Comparison of ENCODE assay signal across 1 cellular context in the genomic region with DNA sequence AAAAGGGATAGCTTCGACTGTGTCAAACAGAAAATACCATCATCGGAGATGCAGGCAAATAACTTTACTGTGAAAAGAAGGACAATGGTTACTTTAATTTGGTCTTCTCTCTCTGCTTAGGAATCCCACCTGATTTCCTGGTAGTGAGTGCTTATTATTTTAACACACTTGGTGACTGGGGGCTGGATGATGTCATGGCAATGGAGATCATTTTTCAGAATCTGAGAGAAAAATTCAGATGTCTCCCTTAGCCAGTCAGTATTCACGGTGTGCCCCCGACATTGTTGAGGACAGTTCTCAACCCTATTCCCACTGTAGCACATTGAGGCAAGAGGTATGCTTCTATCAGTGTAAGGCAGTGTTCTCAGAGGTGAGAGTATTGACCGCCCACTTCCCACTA.
TF ChIP-seq lines count a peak whose summit lies in the region.

No MANE protein-coding gene starts in this region.

TF ChIP-seq in HEK293, 187 proteins besides CTCF, POLR2A, EP300 and RAD21:
- TF ChIP-seq, protein P1, sequence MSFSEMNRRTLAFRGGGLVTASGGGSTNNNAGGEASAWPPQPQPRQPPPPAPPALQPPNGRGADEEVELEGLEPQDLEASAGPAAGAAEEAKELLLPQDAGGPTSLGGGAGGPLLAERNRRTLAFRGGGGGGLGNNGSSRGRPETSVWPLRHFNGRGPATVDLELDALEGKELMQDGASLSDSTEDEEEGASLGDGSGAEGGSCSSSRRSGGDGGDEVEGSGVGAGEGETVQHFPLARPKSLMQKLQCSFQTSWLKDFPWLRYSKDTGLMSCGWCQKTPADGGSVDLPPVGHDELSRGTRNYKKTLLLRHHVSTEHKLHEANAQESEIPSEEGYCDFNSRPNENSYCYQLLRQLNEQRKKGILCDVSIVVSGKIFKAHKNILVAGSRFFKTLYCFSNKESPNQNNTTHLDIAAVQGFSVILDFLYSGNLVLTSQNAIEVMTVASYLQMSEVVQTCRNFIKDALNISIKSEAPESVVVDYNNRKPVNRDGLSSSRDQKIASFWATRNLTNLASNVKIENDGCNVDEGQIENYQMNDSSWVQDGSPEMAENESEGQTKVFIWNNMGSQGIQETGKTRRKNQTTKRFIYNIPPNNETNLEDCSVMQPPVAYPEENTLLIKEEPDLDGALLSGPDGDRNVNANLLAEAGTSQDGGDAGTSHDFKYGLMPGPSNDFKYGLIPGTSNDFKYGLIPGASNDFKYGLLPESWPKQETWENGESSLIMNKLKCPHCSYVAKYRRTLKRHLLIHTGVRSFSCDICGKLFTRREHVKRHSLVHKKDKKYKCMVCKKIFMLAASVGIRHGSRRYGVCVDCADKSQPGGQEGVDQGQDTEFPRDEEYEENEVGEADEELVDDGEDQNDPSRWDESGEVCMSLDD (tag by site-specific recombination; IDR thresholded peaks at IDR 0.05), result no peak
- TF ChIP-seq RBAK (tag by site-specific recombination; IDR thresholded peaks at IDR 0.05) (no peak), ZNF133 (tag by site-specific recombination; IDR thresholded peaks at IDR 0.05) (no peak), ZBTB20 (tag by site-specific recombination; IDR thresholded peaks at IDR 0.05) (peak; percentile 76)
- TF ChIP-seq, protein P2, sequence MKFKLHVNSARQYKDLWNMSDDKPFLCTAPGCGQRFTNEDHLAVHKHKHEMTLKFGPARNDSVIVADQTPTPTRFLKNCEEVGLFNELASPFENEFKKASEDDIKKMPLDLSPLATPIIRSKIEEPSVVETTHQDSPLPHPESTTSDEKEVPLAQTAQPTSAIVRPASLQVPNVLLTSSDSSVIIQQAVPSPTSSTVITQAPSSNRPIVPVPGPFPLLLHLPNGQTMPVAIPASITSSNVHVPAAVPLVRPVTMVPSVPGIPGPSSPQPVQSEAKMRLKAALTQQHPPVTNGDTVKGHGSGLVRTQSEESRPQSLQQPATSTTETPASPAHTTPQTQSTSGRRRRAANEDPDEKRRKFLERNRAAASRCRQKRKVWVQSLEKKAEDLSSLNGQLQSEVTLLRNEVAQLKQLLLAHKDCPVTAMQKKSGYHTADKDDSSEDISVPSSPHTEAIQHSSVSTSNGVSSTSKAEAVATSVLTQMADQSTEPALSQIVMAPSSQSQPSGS (tag by site-specific recombination; IDR thresholded peaks at IDR 0.05; ENCODE audit: low read depth), result peak; percentile 55; the same call in 1 of the 2 replicates
TF ChIP-seq in HEK293: peak in this region for 2.
